1 cellular context compared by ENCODE assay signal in genomic region chr2:151262629-151263028, GRCh38.
TF ChIP-seq lines count a peak whose summit lies in the region.

No MANE protein-coding gene starts in this region.

TF ChIP-seq in K562, 482 proteins besides CTCF, POLR2A, EP300 and RAD21 (continued from another document):
- TF ChIP-seq CHAMP1 (IDR thresholded peaks at IDR 0.05) (no peak), TCF3 (CRISPR knock-in tag; IDR thresholded peaks at IDR 0.05) (no peak), PHB2 (IDR thresholded peaks at IDR 0.05; ENCODE audit: low read depth) (no peak), CCNT2 (IDR thresholded peaks at IDR 0.05; ENCODE audit: borderline replicate concordance, extremely low read depth, insufficient read length, low read depth, low read length) (no peak), ZC3H11A (IDR thresholded peaks at IDR 0.05; ENCODE audit: low read depth, low read length) (no peak), ILF3 (IDR thresholded peaks at IDR 0.05; ENCODE audit: borderline replicate concordance) (no peak), HLTF (IDR thresholded peaks at IDR 0.05) (no peak)
